In genomic region chr1:231416896-231417295, GRCh38 we compare ENCODE assay signal across 11 cellular contexts. TPM values are rescaled to one million over a fixed set of nuclear protein-coding genes. Genes with fewer than 3 reads are reported as not detected.
A peak's percentile ranks its signal among the peaks of the same experiment; 100 is the strongest.
DNase-seq lines count a peak whose midpoint lies in the region; TF ChIP-seq lines count a peak whose summit lies in the region.
"Had no signal": no experiment of that assay in that cellular context is flagged by ENCODE, and none has a peak within 500 bp of the region (broad histone marks: within the 10 kb centered on the region; RNA-seq: fewer than 3 reads in every experiment).

No MANE protein-coding gene starts in this region.

- H3K4me3 Mint-ChIP-seq in Calu3 (ENCODE audit: low read depth, unreplicated experiment) (peak overlapping the region; percentile 78), mesothelial cell of epicardium (peak overlapping the region; percentile 26)
- H3K4me3 Mint-ChIP-seq in activated T-helper 2 cell treated with anti-CD3 and anti-CD28 coated beads, Interferon-gamma antibody, Interleukin-2, Interleukin-4, amounts not matched to agents 10 μg/mL and 5 μg/mL and 100 μg/mL, durations not matched to agents 14 hours and 24 hours and 36 hours (ENCODE audit: low read depth) = peak overlapping the region; percentile 28

- H3K9me3 Mint-ChIP-seq in Calu3 (ENCODE audit: low read depth, unreplicated experiment) = no peaks in the 10 kb centered on the region
- H3K9me3 Mint-ChIP-seq in activated T-helper 2 cell treated with anti-CD3 and anti-CD28 coated beads, Interferon-gamma antibody, Interleukin-2, Interleukin-4, amounts not matched to agents 10 μg/mL and 5 μg/mL and 100 μg/mL, durations not matched to agents 14 hours and 24 hours and 36 hours = no peaks in the 10 kb centered on the region
- peaks cover 3% of the 10 kb centered on the region for H3K9me3 Mint-ChIP-seq in mesothelial cell of epicardium
- H3K9me3 Mint-ChIP-seq: activated naive CD4-positive, alpha-beta T cell treated with anti-CD3 and anti-CD28 coated beads, Interleukin-2, amount 50 U/mL, for 72 hours had no signal

- H3K27ac Mint-ChIP-seq in Calu3 (ENCODE audit: unreplicated experiment) = peak overlapping the region; percentile 45
- H3K27ac Mint-ChIP-seq in activated T-helper 2 cell treated with anti-CD3 and anti-CD28 coated beads, Interferon-gamma antibody, Interleukin-2, Interleukin-4, amounts not matched to agents 10 μg/mL and 5 μg/mL and 100 μg/mL, durations not matched to agents 14 hours and 24 hours and 36 hours = no peak overlapping the region
- no peak overlapping the region for H3K27ac Mint-ChIP-seq in mesothelial cell of epicardium
- H3K27ac Mint-ChIP-seq: activated naive CD4-positive, alpha-beta T cell treated with anti-CD3 and anti-CD28 coated beads, Interleukin-2, amount 50 U/mL, for 72 hours; progenitor cell of endocrine pancreas had no signal

- H3K27me3 Mint-ChIP-seq in Calu3 (ENCODE audit: unreplicated experiment) (no peaks in the 10 kb centered on the region), mesothelial cell of epicardium (ENCODE audit: low read depth) (no peaks in the 10 kb centered on the region)
- no peaks in the 10 kb centered on the region for H3K27me3 Mint-ChIP-seq in activated T-helper 2 cell treated with anti-CD3 and anti-CD28 coated beads, Interferon-gamma antibody, Interleukin-2, Interleukin-4, amounts not matched to agents 10 μg/mL and 5 μg/mL and 100 μg/mL, durations not matched to agents 14 hours and 24 hours and 36 hours (ENCODE audit: low read depth)
- H3K27me3 Mint-ChIP-seq: progenitor cell of endocrine pancreas had no signal

- CTCF ChIA-PET in Calu3 (lab: Charles Lee) = no interaction called here

- BruUV-seq in Calu3 (replicated peaks; lab: Mats Ljungman, UMichigan) = no TSS peak

- peak; percentile 29 for DNase-seq in A172 (ENCODE audit: low spot score)
- no peak for DNase-seq in Calu3
- DNase-seq in activated T-helper 2 cell treated with anti-CD3 and anti-CD28 coated beads, Interferon-gamma antibody, Interleukin-2, Interleukin-4, amounts not matched to agents 10 μg/mL and 5 μg/mL and 100 μg/mL, durations not matched to agents 14 hours and 24 hours and 36 hours (ENCODE audit: low spot score) = no peak
- no peak for DNase-seq in mesothelial cell of epicardium (ENCODE audit: low spot score in 2 of 2, unreplicated experiment in 2 of 2)
- no peak for DNase-seq in cerebellar cortex (ENCODE audit: low spot score)
- DNase-seq in NCI-H748 treated with DMSO at 0.1 percent for 48 hours (lab: John Stamatoyannopoulos, UW) = no peak
- no peak for DNase-seq in medulla oblongata (ENCODE audit: extremely low spot score)
- DNase-seq in NAMALWA (ENCODE audit: low spot score) = no peak
- DNase-seq: NCI-H774 had no signal

- TF ChIP-seq CTCF in Calu3 (IDR thresholded peaks at IDR 0.05; ENCODE audit: unreplicated experiment) (no peak), mesothelial cell of epicardium (IDR thresholded peaks at IDR 0.05; ENCODE audit: unreplicated experiment) (no peak)

- peaks cover 41% of the 10 kb centered on the region for H3K36me3 Mint-ChIP-seq in Calu3 (ENCODE audit: insufficient read depth, unreplicated experiment)
- peaks cover 56% of the 10 kb centered on the region for H3K36me3 Mint-ChIP-seq in activated T-helper 2 cell treated with anti-CD3 and anti-CD28 coated beads, Interferon-gamma antibody, Interleukin-2, Interleukin-4, amounts not matched to agents 10 μg/mL and 5 μg/mL and 100 μg/mL, durations not matched to agents 14 hours and 24 hours and 36 hours (ENCODE audit: low read depth)
- H3K36me3 Mint-ChIP-seq in mesothelial cell of epicardium = peaks cover 16% of the 10 kb centered on the region

- H3K4me1 Mint-ChIP-seq in Calu3 (ENCODE audit: low read depth, unreplicated experiment) (peaks cover 40% of the 10 kb centered on the region), mesothelial cell of epicardium (peaks cover 52% of the 10 kb centered on the region)
- peaks cover 63% of the 10 kb centered on the region for H3K4me1 Mint-ChIP-seq in activated T-helper 2 cell treated with anti-CD3 and anti-CD28 coated beads, Interferon-gamma antibody, Interleukin-2, Interleukin-4, amounts not matched to agents 10 μg/mL and 5 μg/mL and 100 μg/mL, durations not matched to agents 14 hours and 24 hours and 36 hours (ENCODE audit: low read depth)

- intact Hi-C loops in Calu3 (cut with micrococcal nuclease; ENCODE audit: unreplicated experiment) = loop anchor here (5.0 kb wide), 1 partner anchor 175 kb away; no protein-coding TSS in a partner anchor
- intact Hi-C loops in activated T-helper 2 cell treated with anti-CD3 and anti-CD28 coated beads, Interferon-gamma antibody, Interleukin-2, Interleukin-4, amounts not matched to agents 10 μg/mL and 5 μg/mL and 100 μg/mL, durations not matched to agents 14 hours and 24 hours and 36 hours (cut with micrococcal nuclease) = no loop called here

RNA-seq across cellular contexts. Expression of gene EGLN1, which starts 5.2 kb away (rescaled TPM):
- 43.6 and 57.8 TPM in 2 replicates for total RNA-seq in A172 (2014; rRNA removed; shearing (Covaris generic))
- total RNA-seq in Calu3 (2022) (33.3 and 34.9 TPM in 2 replicates), mesothelial cell of epicardium (32.5 to 34.4 TPM (median 33.6 TPM) in 3 replicates)
- total RNA-seq in activated T-helper 2 cell treated with anti-CD3 and anti-CD28 coated beads, Interferon-gamma antibody, Interleukin-2, Interleukin-4, amounts not matched to agents 10 μg/mL and 5 μg/mL and 100 μg/mL, durations not matched to agents 14 hours and 24 hours and 36 hours = 20.2 and 24.4 TPM in 2 replicates

Comparison
In these comparisons a context has a peak if more than half of its experiments do, and no peak if none do; other contexts are left out.
1. H3K4me3 Mint-ChIP-seq: peak in every context shown above with its lines; median percentile 78 in Calu3; 28 in activated T-helper 2 cell treated with anti-CD3 and anti-CD28 coated beads, Interferon-gamma antibody, Interleukin-2, Interleukin-4, amounts not matched to agents 10 μg/mL and 5 μg/mL and 100 μg/mL, durations not matched to agents 14 hours and 24 hours and 36 hours; 26 in mesothelial cell of epicardium.